In genomic region chr17:63601439-63602371, GRCh38 we compare ENCODE assay signal across 7 cellular contexts. TPM values are rescaled to one million over a fixed set of nuclear protein-coding genes. Genes with fewer than 3 reads are reported as not detected.
A peak's percentile ranks its signal among the peaks of the same experiment; 100 is the strongest.
DNase-seq lines count a peak whose midpoint lies in the region; ATAC-seq and TF ChIP-seq lines count a peak whose summit lies in the region.

No MANE protein-coding gene starts in this region.

- no peaks in the 10 kb centered on the region for H3K9me3 Mint-ChIP-seq in progenitor cell of endocrine pancreas (ENCODE audit: low read depth)

- no peak overlapping the region for H3K27ac ChIP-seq in SK-N-MC

- peaks cover 13% of the 10 kb centered on the region for H3K4me1 Mint-ChIP-seq in progenitor cell of endocrine pancreas (ENCODE audit: low read depth)

- DNase-seq in SK-N-MC (ENCODE audit: low read depth, low spot score): no peak
- peak; percentile 33 for DNase-seq in fibroblast of villous mesenchyme (ENCODE audit: low read depth)
- DNase-seq in progenitor cell of endocrine pancreas (ENCODE audit: low spot score, unreplicated experiment): no peak
- no peak for DNase-seq in activated CD8-positive, alpha-beta memory T cell treated with anti-CD3 and anti-CD28 coated beads for 24 hours
- DNase-seq in stimulated activated naive CD4-positive, alpha-beta T cell treated with Interleukin-2 at 50 U/mL for 16 hours (lab: John Stamatoyannopoulos, UW): no peak
- no peak for DNase-seq in HK-2 (ENCODE audit: unreplicated experiment)

- H3K36me3 ChIP-seq in SK-N-MC (ENCODE audit: insufficient read depth, low read length): peaks cover 21% of the 10 kb centered on the region

- H3K27ac Mint-ChIP-seq in progenitor cell of endocrine pancreas: peak overlapping the region; percentile 85

- H3K9me3 ChIP-seq in SK-N-MC (ENCODE audit: low read depth, low read length): no peaks in the 10 kb centered on the region

- TF ChIP-seq CTCF in fibroblast of villous mesenchyme (IDR thresholded peaks at IDR 0.05; ENCODE audit: insufficient read depth, low read depth, low read length) (no peak), progenitor cell of endocrine pancreas (IDR thresholded peaks at IDR 0.05; ENCODE audit: unreplicated experiment) (no peak)

- peak; percentile 20 for ATAC-seq in GM21528 (IDR thresholded peaks at IDR 0.05; ENCODE audit: low FRiP score, unreplicated experiment)

- peak overlapping the region; percentile 94 for H3K9ac ChIP-seq in SK-N-MC (ENCODE audit: insufficient read length)

- peaks cover 5% of the 10 kb centered on the region for H3K36me3 Mint-ChIP-seq in progenitor cell of endocrine pancreas (ENCODE audit: insufficient read depth)

- H3K4me3 ChIP-seq in SK-N-MC (peak overlapping the region; percentile 91), fibroblast of villous mesenchyme (ENCODE audit: low read depth, low read length) (peak overlapping the region; percentile 83)

- H3K27me3 Mint-ChIP-seq in progenitor cell of endocrine pancreas: no peaks in the 10 kb centered on the region

- H3K4me3 Mint-ChIP-seq in progenitor cell of endocrine pancreas (ENCODE audit: low read depth): peak overlapping the region; percentile 79

RNA-seq across cellular contexts. Expression of gene TACO1, which starts 1.0 kb away (rescaled TPM):
- total RNA-seq in fibroblast of villous mesenchyme (24.6 and 35.8 TPM in 2 replicates), progenitor cell of endocrine pancreas (18.2 and 19.2 TPM in 2 replicates)

RNA-seq across cellular contexts. Expression of gene MAP3K3, which starts 20.5 kb away (rescaled TPM):
- 29.6 and 34.1 TPM in 2 replicates for total RNA-seq in fibroblast of villous mesenchyme
- 19.1 and 22.0 TPM in 2 replicates for total RNA-seq in progenitor cell of endocrine pancreas

RNA-seq across cellular contexts. Expression of gene DCAF7, which starts 51.4 kb away (rescaled TPM):
- total RNA-seq in fibroblast of villous mesenchyme (32.9 and 52.7 TPM in 2 replicates), progenitor cell of endocrine pancreas (134 and 135 TPM in 2 replicates)
